Comparison of ENCODE assay signal across 8 cellular contexts in genomic region chr2:113219889-113220641, GRCh38. TPM values are rescaled to one million over a fixed set of nuclear protein-coding genes. Genes with fewer than 3 reads are reported as not detected.
DNase-seq lines count a peak whose midpoint lies in the region; ATAC-seq and TF ChIP-seq lines count a peak whose summit lies in the region.

No MANE protein-coding gene starts in this region.

- H3K4me3 Mint-ChIP-seq in neural crest cell, result no peak overlapping the region

- no peak for TF ChIP-seq POLR2A in erythroblast (IDR thresholded peaks at IDR 0.05; ENCODE audit: low read length)

- H3K27ac Mint-ChIP-seq in neural crest cell (ENCODE audit: unreplicated experiment), result peak overlapping the region; percentile 30

- H3K9me3 Mint-ChIP-seq in neural crest cell, result no peaks in the 10 kb centered on the region

- H3K4me1 Mint-ChIP-seq in neural crest cell, result peaks cover 44% of the 10 kb centered on the region

- no peak for TF ChIP-seq CTCF in neural crest cell (conservative IDR thresholded peaks at IDR 0.05)

- H3K36me3 Mint-ChIP-seq in neural crest cell (ENCODE audit: low read depth), result no peaks in the 10 kb centered on the region

- no peaks in the 10 kb centered on the region for H3K27me3 Mint-ChIP-seq in neural crest cell (ENCODE audit: low read depth)

- no peak for ATAC-seq in HG03457 (IDR thresholded peaks at IDR 0.05; ENCODE audit: unreplicated experiment)

- DNase-seq in GM03348 (ENCODE audit: low spot score) (peak; percentile 55), NCI-H69 (lab: John Stamatoyannopoulos, UW) (peak; percentile 53), erythroblast (lab: John Stamatoyannopoulos, UW) (peak; percentile 46 to 55), neural crest cell (ENCODE audit: low read depth, low spot score) (no peak), NCI-H1436 (lab: John Stamatoyannopoulos, UW) (no peak), NCI-H2171 (lab: John Stamatoyannopoulos, UW) (no peak), NCI-H2227 (lab: John Stamatoyannopoulos, UW; ENCODE audit: unreplicated experiment) (no peak)

RNA-seq across cellular contexts. Expression of gene PSD4, which starts 46.3 kb away (rescaled TPM):
- 2.4 and 2.9 TPM in 2 replicates for total RNA-seq in neural crest cell

RNA-seq across cellular contexts. Expression of gene PAX8, which starts 58.7 kb away (rescaled TPM):
- total RNA-seq in neural crest cell, result 0.49 and 0.98 TPM in 2 replicates

Comparison
In these comparisons a context has a peak if more than half of its experiments do, and no peak if none do; other contexts are left out.
1. DNase-seq: peak in GM03348 (single experiment), NCI-H69 (single experiment) and erythroblast (2 of 2); none in neural crest cell (single experiment), NCI-H1436 (single experiment), NCI-H2171 (single experiment) and NCI-H2227 (single experiment).